ENCODE assay signal across 21 cellular contexts in the genomic region with DNA sequence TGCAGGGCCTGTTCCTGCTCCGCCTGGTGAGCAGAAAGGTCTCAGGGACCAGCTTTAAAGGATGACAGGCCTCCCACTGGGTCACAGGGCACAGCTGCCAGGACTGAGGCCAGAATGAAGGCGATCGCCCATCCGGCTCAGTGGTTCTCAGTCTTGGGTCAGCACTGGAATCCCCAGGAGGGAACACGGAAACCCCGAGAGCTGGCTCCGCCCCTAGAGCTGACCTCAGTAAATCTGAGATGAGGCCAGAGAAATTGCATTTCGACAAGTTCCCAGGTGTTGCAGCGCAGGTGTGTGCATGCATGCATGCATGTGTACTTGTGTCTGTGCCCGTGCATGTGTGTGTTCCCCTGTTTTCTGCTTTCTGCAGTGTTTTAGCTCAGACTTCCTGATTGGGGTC. TPM values are rescaled to one million over a fixed set of nuclear protein-coding genes. Genes with fewer than 3 reads are reported as not detected.
"Had no signal": no experiment of that assay in that cellular context is flagged by ENCODE, and none has a peak within 500 bp of the region (broad histone marks: within the 10 kb centered on the region; RNA-seq: fewer than 3 reads in every experiment).

No MANE protein-coding gene starts in this region.

- H3K36me3 Mint-ChIP-seq: activated naive CD8-positive, alpha-beta T cell treated with anti-CD3 and anti-CD28 coated beads for 36 hours; stimulated activated effector memory CD8-positive, alpha-beta T cell treated with anti-CD3 and anti-CD28 coated beads, Interleukin-12 subunit alpha, Interleukin-12 subunit beta, amount 100 ng/mL, for 72 hours had no signal

- H3K27me3 Mint-ChIP-seq: activated naive CD8-positive, alpha-beta T cell treated with anti-CD3 and anti-CD28 coated beads for 36 hours had no signal

- H3K36me3 ChIP-seq: cardiac muscle cell, esophagus squamous epithelium, left ventricle myocardium inferior, ovary, sigmoid colon, stomach, upper lobe of right lung, WERI-Rb-1 had no signal

- H3K4me3 ChIP-seq: cardiac muscle cell, esophagus squamous epithelium, left ventricle myocardium inferior, ovary, sigmoid colon, stomach, testis, upper lobe of right lung had no signal

- DNase-seq: activated CD4-positive, alpha-beta T cell treated with anti-CD3 and anti-CD28 coated beads, Interleukin-2, amount 50 U/mL, for 4 hours; activated naive CD4-positive, alpha-beta T cell; activated naive CD8-positive, alpha-beta T cell treated with anti-CD3 and anti-CD28 coated beads for 36 hours; activated T-cell treated with anti-CD3 and anti-CD28 coated beads, Interleukin-2, amount 50 U/mL, for 1 hour; amniotic stem cell; dermis blood vessel endothelial cell; effector memory CD8-positive, alpha-beta T cell; esophagus squamous epithelium; left ventricle myocardium inferior; ovary; sigmoid colon; stimulated activated CD4-positive, alpha-beta T cell treated with anti-CD3 and anti-CD28 coated beads, Interleukin-4, amount 100 ng/mL, for 24 hours; stomach; testis; upper lobe of right lung; WERI-Rb-1 had no signal

- H3K9me3 ChIP-seq: esophagus squamous epithelium, ovary, sigmoid colon, stomach, testis, upper lobe of right lung had no signal

- H3K4me1 ChIP-seq: esophagus squamous epithelium, left ventricle myocardium inferior, upper lobe of right lung had no signal

- ATAC-seq: activated T-helper 17 cell treated with anti-CD3 and anti-CD28 coated beads, Interleukin-2, amount 50 U/mL, for 72 hours; effector memory CD8-positive, alpha-beta T cell; stimulated activated effector memory CD8-positive, alpha-beta T cell treated with anti-CD3 and anti-CD28 coated beads, Interleukin-12 subunit alpha, Interleukin-12 subunit beta, amount 100 ng/mL, for 72 hours; upper lobe of right lung had no signal

- H3K4me1 Mint-ChIP-seq: activated naive CD8-positive, alpha-beta T cell treated with anti-CD3 and anti-CD28 coated beads for 36 hours; activated T-helper 17 cell treated with anti-CD3 and anti-CD28 coated beads, Interleukin-2, amount 50 U/mL, for 72 hours; stimulated activated effector memory CD8-positive, alpha-beta T cell treated with anti-CD3 and anti-CD28 coated beads, Interleukin-12 subunit alpha, Interleukin-12 subunit beta, amount 100 ng/mL, for 72 hours had no signal

- H3K27me3 ChIP-seq: cardiac muscle cell, ovary, testis, upper lobe of right lung had no signal

- H3K9me3 Mint-ChIP-seq: activated naive CD8-positive, alpha-beta T cell treated with anti-CD3 and anti-CD28 coated beads for 36 hours; activated T-helper 17 cell treated with anti-CD3 and anti-CD28 coated beads, Interleukin-2, amount 50 U/mL, for 72 hours; effector memory CD8-positive, alpha-beta T cell; neural crest cell; stimulated activated effector memory CD8-positive, alpha-beta T cell treated with anti-CD3 and anti-CD28 coated beads, Interleukin-12 subunit alpha, Interleukin-12 subunit beta, amount 100 ng/mL, for 72 hours had no signal

- H3K27ac Mint-ChIP-seq: activated naive CD8-positive, alpha-beta T cell treated with anti-CD3 and anti-CD28 coated beads for 36 hours; activated T-helper 17 cell treated with anti-CD3 and anti-CD28 coated beads, Interleukin-2, amount 50 U/mL, for 72 hours; stimulated activated effector memory CD8-positive, alpha-beta T cell treated with anti-CD3 and anti-CD28 coated beads, Interleukin-12 subunit alpha, Interleukin-12 subunit beta, amount 100 ng/mL, for 72 hours had no signal

- H3K27ac ChIP-seq: cardiac muscle cell, esophagus squamous epithelium, left ventricle myocardium inferior, ovary, sigmoid colon, stomach, testis, upper lobe of right lung, WERI-Rb-1 had no signal

- H3K4me3 Mint-ChIP-seq: activated naive CD8-positive, alpha-beta T cell treated with anti-CD3 and anti-CD28 coated beads for 36 hours; activated T-helper 17 cell treated with anti-CD3 and anti-CD28 coated beads, Interleukin-2, amount 50 U/mL, for 72 hours; effector memory CD8-positive, alpha-beta T cell; neural crest cell; stimulated activated effector memory CD8-positive, alpha-beta T cell treated with anti-CD3 and anti-CD28 coated beads, Interleukin-12 subunit alpha, Interleukin-12 subunit beta, amount 100 ng/mL, for 72 hours had no signal

RNA-seq across cellular contexts. Expression of a gene that starts 47.2 kb away (rescaled TPM):
- total RNA-seq: activated naive CD8-positive, alpha-beta T cell treated with anti-CD3 and anti-CD28 coated beads for 36 hours; activated T-helper 17 cell treated with anti-CD3 and anti-CD28 coated beads, Interleukin-2, amount 50 U/mL, for 72 hours; dermis blood vessel endothelial cell; neural crest cell; T-helper 2 cell treated with Interferon-gamma antibody and Interleukin-4, amounts not matched to agents 100 ng/mL and 5 ng/mL, for 36 hours had no signal
